10 cellular contexts compared by ENCODE assay signal in genomic region chr2:178514664-178515063, GRCh38. TPM values are rescaled to one million over a fixed set of nuclear protein-coding genes. Genes with fewer than 3 reads are reported as not detected.
DNase-seq lines count a peak whose midpoint lies in the region; ATAC-seq and TF ChIP-seq lines count a peak whose summit lies in the region.
"Had no signal": no experiment of that assay in that cellular context is flagged by ENCODE, and none has a peak within 500 bp of the region (broad histone marks: within the 10 kb centered on the region; RNA-seq: fewer than 3 reads in every experiment).

No MANE protein-coding gene starts in this region.

- no peak overlapping the region for H3K9ac ChIP-seq in IMR-90 (ENCODE audit: low read depth, low read length)

- H3K9me3 Mint-ChIP-seq in activated naive CD8-positive, alpha-beta T cell treated with anti-CD3 and anti-CD28 coated beads for 36 hours = no peaks in the 10 kb centered on the region
- no peaks in the 10 kb centered on the region for H3K9me3 Mint-ChIP-seq in stimulated activated effector memory CD8-positive, alpha-beta T cell treated with anti-CD3 and anti-CD28 coated beads, Interleukin-12 subunit alpha, Interleukin-12 subunit beta, amount 100 ng/mL, for 72 hours

- no peak overlapping the region for H2AFZ ChIP-seq in IMR-90 (replicated peaks; ENCODE audit: low read length, poor library complexity)

- peaks cover 2% of the 10 kb centered on the region; the same call in 1 of the 2 replicates for H3K4me1 ChIP-seq in IMR-90 (ENCODE audit: control insufficient read depth, insufficient read depth, low read length)
- H3K4me1 ChIP-seq in sigmoid colon = no peaks in the 10 kb centered on the region

- H3K4me3 ChIP-seq in IMR-90 (ENCODE audit: insufficient read depth, low read depth, low read length) (no peak overlapping the region), sigmoid colon (no peak overlapping the region)

- H2BK120ac ChIP-seq in IMR-90 (ENCODE audit: low read depth, low read length) = no peak overlapping the region

- H3K27ac ChIP-seq in IMR-90 (ENCODE audit: insufficient read depth, low read length) = no peak overlapping the region
- H3K27ac ChIP-seq in sigmoid colon = no peak overlapping the region

- WGBS in IMR-90 (ENCODE audit: extremely low coverage in 2 of 2, insufficient read length in 1 of 2), 2 experiments = no CpG with 5 or more reads among the region's 2 CpGs
- WGBS in sigmoid colon, 2 donors = 86 to 88% methylated on average over 2 of the region's 2 CpGs

- TF ChIP-seq EP300 in sigmoid colon (IDR thresholded peaks at IDR 0.05) = no peak

- no peak overlapping the region for H4K8ac ChIP-seq in IMR-90 (ENCODE audit: low read depth in 2 of 2, low read length in 2 of 2)

- dilution Hi-C loops in IMR-90 (cut with HindIII; ENCODE audit: low sequenced_read_pairs, unreplicated experiment) = no loop called here

- H3K4me3 Mint-ChIP-seq in activated naive CD8-positive, alpha-beta T cell treated with anti-CD3 and anti-CD28 coated beads for 36 hours = no peak overlapping the region
- peak overlapping the region; percentile 10 for H3K4me3 Mint-ChIP-seq in stimulated activated effector memory CD8-positive, alpha-beta T cell treated with anti-CD3 and anti-CD28 coated beads, Interleukin-12 subunit alpha, Interleukin-12 subunit beta, amount 100 ng/mL, for 72 hours
- H3K4me3 Mint-ChIP-seq: B cell had no signal

- H2AK9ac ChIP-seq in IMR-90 (replicated peaks; ENCODE audit: low read depth, low read length, poor library complexity) = no peak overlapping the region

- H3K4ac ChIP-seq in IMR-90 (ENCODE audit: low read depth, low read length) = no peak overlapping the region

- no peak for TF ChIP-seq RAD21 in IMR-90 (IDR thresholded peaks at IDR 0.05; ENCODE audit: low read length)

- POLR2A ChIA-PET in IMR-90 (lab: Charles Lee; ENCODE audit: unreplicated experiment) = no interaction called here

- no peak overlapping the region for H4K91ac ChIP-seq in IMR-90 (ENCODE audit: insufficient read depth, low read depth, low read length)

- H3K36me3 ChIP-seq in IMR-90 (ENCODE audit: control insufficient read depth, insufficient read depth, low read length) = peaks cover 6% of the 10 kb centered on the region; the same call in 1 of the 2 replicates
- H3K36me3 ChIP-seq in sigmoid colon = peaks cover 0 to 59% (median 10%) of the 10 kb centered on the region in 4 donors

- no peak overlapping the region for H3K14ac ChIP-seq in IMR-90 (replicated peaks; ENCODE audit: low read depth, low read length)

- no peaks in the 10 kb centered on the region for H3K27me3 Mint-ChIP-seq in activated naive CD8-positive, alpha-beta T cell treated with anti-CD3 and anti-CD28 coated beads for 36 hours
- H3K27me3 Mint-ChIP-seq: B cell had no signal

- H2BK5ac ChIP-seq in IMR-90 (ENCODE audit: low read depth, low read length, poor library complexity, severe bottlenecking) = no peak overlapping the region

- H3K18ac ChIP-seq in IMR-90 (ENCODE audit: low read depth, low read length) = no peak overlapping the region

- H3K4me2 ChIP-seq in IMR-90 (ENCODE audit: low read depth, low read length) = no peak overlapping the region; the same call in 1 of the 2 replicates

- peak overlapping the region; percentile 69 for H3K27ac Mint-ChIP-seq in activated naive CD8-positive, alpha-beta T cell treated with anti-CD3 and anti-CD28 coated beads for 36 hours
- peak overlapping the region; percentile 53 for H3K27ac Mint-ChIP-seq in stimulated activated effector memory CD8-positive, alpha-beta T cell treated with anti-CD3 and anti-CD28 coated beads, Interleukin-12 subunit alpha, Interleukin-12 subunit beta, amount 100 ng/mL, for 72 hours
- H3K27ac Mint-ChIP-seq: B cell had no signal

- intact Hi-C loops in IMR-90 (cut with micrococcal nuclease) (no loop called here), sigmoid colon (cut with DNase I) (no loop called here)

- no peaks in the 10 kb centered on the region; a peak in 1 of 4 replicates for H3K79me1 ChIP-seq in IMR-90 (ENCODE audit: low read depth in 1 of 2, low read length in 2 of 2)

- TF ChIP-seq CTCF in IMR-90 (conservative IDR thresholded peaks at IDR 0.05; ENCODE audit: low read depth, low read length) (no peak), sigmoid colon (IDR thresholded peaks at IDR 0.05) (no peak)

- H2BK20ac ChIP-seq in IMR-90 (ENCODE audit: low read depth, low read length) = no peak overlapping the region

- H3K56ac ChIP-seq in IMR-90 (ENCODE audit: extremely low read depth, insufficient read depth, low read length) = no peak overlapping the region

- H4K20me1 ChIP-seq in IMR-90 (ENCODE audit: insufficient read depth, low read length) = no peaks in the 10 kb centered on the region

- H2AK5ac ChIP-seq in IMR-90 (ENCODE audit: low read depth, low read length) = no peak overlapping the region

- DNase-seq in activated T-cell treated with anti-CD3 and anti-CD28 coated beads for 24 hours (ENCODE audit: low read depth) (peak; percentile 53), IMR-90 (peak; percentile 80), dermis blood vessel endothelial cell (no peak), mesenteric fat pad (ENCODE audit: low spot score) (no peak), sigmoid colon (no peak)
- no peak for DNase-seq in activated T-cell treated with anti-CD3 and anti-CD28 coated beads, Interleukin-2, amount 50 U/mL, for 1 hour
- DNase-seq in activated naive CD8-positive, alpha-beta T cell treated with anti-CD3 and anti-CD28 coated beads for 36 hours = peak; percentile 34
- DNase-seq in stimulated activated effector memory CD8-positive, alpha-beta T cell treated with anti-CD3 and anti-CD28 coated beads, Interleukin-12 subunit alpha, Interleukin-12 subunit beta, amount 100 ng/mL, for 72 hours (ENCODE audit: low spot score in 2 of 2) = peak in 1 of 2 donors; percentile 67
- DNase-seq: NCI-H2171 treated with DMSO at 0.1 percent for 48 hours had no signal

- H3K23ac ChIP-seq in IMR-90 (ENCODE audit: low read depth, low read length) = no peak overlapping the region

- TF ChIP-seq POLR2A in IMR-90 (IDR thresholded peaks at IDR 0.05; ENCODE audit: low read depth, low read length) = no peak
- TF ChIP-seq POLR2A in sigmoid colon (IDR thresholded peaks at IDR 0.05) = no peak

- ATAC-seq in IMR-90 (ENCODE audit: low read depth) = peak; percentile 63
- peak; percentile 99 for ATAC-seq in stimulated activated effector memory CD8-positive, alpha-beta T cell treated with anti-CD3 and anti-CD28 coated beads, Interleukin-12 subunit alpha, Interleukin-12 subunit beta, amount 100 ng/mL, for 72 hours

- H3K9me3 ChIP-seq in IMR-90 (ENCODE audit: control insufficient read depth, insufficient read depth, low read length) (no peaks in the 10 kb centered on the region), sigmoid colon (no peaks in the 10 kb centered on the region)

- peaks cover 21% of the 10 kb centered on the region for H3K36me3 Mint-ChIP-seq in activated naive CD8-positive, alpha-beta T cell treated with anti-CD3 and anti-CD28 coated beads for 36 hours
- peaks cover 57% of the 10 kb centered on the region for H3K36me3 Mint-ChIP-seq in stimulated activated effector memory CD8-positive, alpha-beta T cell treated with anti-CD3 and anti-CD28 coated beads, Interleukin-12 subunit alpha, Interleukin-12 subunit beta, amount 100 ng/mL, for 72 hours

- CTCF ChIA-PET in IMR-90 (lab: Yijun Ruan, JAX) = interaction anchor here (0.6 to 1.0 kb wide), 3 partner anchors 9 to 396 kb away, joined by 3 to 7 read pairs (median 4); partner anchors contain the start of gene PLEKHA3

- in situ Hi-C loops in IMR-90 (cut with MboI; ENCODE audit: low sequenced_read_pairs) = no loop called here

- no TSS peak for BruUV-seq in IMR-90 (replicated peaks; lab: Mats Ljungman, UMichigan)

- H3K4me1 Mint-ChIP-seq in activated naive CD8-positive, alpha-beta T cell treated with anti-CD3 and anti-CD28 coated beads for 36 hours = peaks cover 19% of the 10 kb centered on the region
- peaks cover 26% of the 10 kb centered on the region for H3K4me1 Mint-ChIP-seq in stimulated activated effector memory CD8-positive, alpha-beta T cell treated with anti-CD3 and anti-CD28 coated beads, Interleukin-12 subunit alpha, Interleukin-12 subunit beta, amount 100 ng/mL, for 72 hours
- H3K4me1 Mint-ChIP-seq: B cell had no signal

- no peak overlapping the region for H2BK15ac ChIP-seq in IMR-90 (ENCODE audit: low read depth, low read length)

- H4K5ac ChIP-seq in IMR-90 (ENCODE audit: low read depth, low read length) = no peak overlapping the region

- H3K27me3 ChIP-seq in IMR-90 (ENCODE audit: control insufficient read depth, insufficient read depth, low read length) = no peaks in the 10 kb centered on the region
- no peaks in the 10 kb centered on the region for H3K27me3 ChIP-seq in sigmoid colon

- H3K9me1 ChIP-seq in IMR-90 (ENCODE audit: insufficient read depth, low read length) = 0 out of 2 replicates have a peak, but pooled peaks cover 6% of the 10 kb centered on the region

TF ChIP-seq in IMR-90, 13 proteins besides CTCF, POLR2A, EP300 and RAD21:
- TF ChIP-seq MAFK (IDR thresholded peaks at IDR 0.05; ENCODE audit: low read depth, low read length) (peak; percentile 16; the same call in 1 of the 2 replicates), CHD1 (IDR thresholded peaks at IDR 0.05; ENCODE audit: low read depth, low read length) (no peak)

RNA-seq across cellular contexts. Expression of gene PLEKHA3, which starts 34.4 kb away (rescaled TPM):
- total RNA-seq in IMR-90 (2012; rRNA removed) = 3.9 and 5.0 TPM in 2 replicates
- 5.5 and 9.6 TPM in 2 replicates for polyA plus RNA-seq in IMR-90 (2012; rRNA removed)
- polyA plus RNA-seq in IMR-90 (2012; cell fraction: cytosol; rRNA removed) = 0.99 and 1.9 TPM in 2 replicates
- 0.47 and 3.1 TPM in 2 replicates for polyA plus RNA-seq in IMR-90 (2012; cell fraction: nucleus; rRNA removed; ENCODE audit: low replicate concordance)
- total RNA-seq in activated naive CD8-positive, alpha-beta T cell treated with anti-CD3 and anti-CD28 coated beads for 36 hours = 10 to 100 TPM; 24.9 to 28.1 TPM
- total RNA-seq in dermis blood vessel endothelial cell = 8.3 and 20.4 TPM in 2 replicates
- total RNA-seq in mesenteric fat pad = 35.4 TPM
- total RNA-seq in sigmoid colon = 10 to 100 TPM; 13.0 to 22.5 (median 19.7) TPM
- 1 to 10 TPM; 1.8 to 4.2 (median 2.3) TPM for polyA plus RNA-seq in sigmoid colon

RNA-seq across cellular contexts. Expression of gene FKBP7, which starts 36.3 kb away (rescaled TPM):
- total RNA-seq in IMR-90 (2012; rRNA removed) (32.6 and 36.9 TPM in 2 replicates), dermis blood vessel endothelial cell (14.0 and 16.2 TPM in 2 replicates), mesenteric fat pad (5.5 TPM), sigmoid colon (10 to 100 TPM; 19.9 to 26.7 (median 22.6) TPM)
- polyA plus RNA-seq in IMR-90 (2012; rRNA removed) (51.0 and 53.3 TPM in 2 replicates), sigmoid colon (1 to 10 TPM; 1.2 to 5.2 (median 3.6) TPM)
- polyA plus RNA-seq in IMR-90 (2012; cell fraction: cytosol; rRNA removed) = 8.0 and 13.7 TPM in 2 replicates
- polyA plus RNA-seq in IMR-90 (2012; cell fraction: nucleus; rRNA removed; ENCODE audit: low replicate concordance) = 1.3 and 11.6 TPM in 2 replicates
- 1 to 10 TPM; 3.8 to 4.7 TPM for total RNA-seq in activated naive CD8-positive, alpha-beta T cell treated with anti-CD3 and anti-CD28 coated beads for 36 hours

Comparison
In these comparisons a context has a peak if more than half of its experiments do, and no peak if none do; other contexts are left out.
1. DNase-seq: peak in activated T-cell treated with anti-CD3 and anti-CD28 coated beads for 24 hours (single experiment), IMR-90 (single experiment) and activated naive CD8-positive, alpha-beta T cell treated with anti-CD3 and anti-CD28 coated beads for 36 hours (single experiment); none in activated T-cell treated with anti-CD3 and anti-CD28 coated beads, Interleukin-2, amount 50 U/mL, for 1 hour (single experiment), dermis blood vessel endothelial cell (single experiment), mesenteric fat pad (single experiment) and sigmoid colon (single experiment).